In the genomic region with DNA sequence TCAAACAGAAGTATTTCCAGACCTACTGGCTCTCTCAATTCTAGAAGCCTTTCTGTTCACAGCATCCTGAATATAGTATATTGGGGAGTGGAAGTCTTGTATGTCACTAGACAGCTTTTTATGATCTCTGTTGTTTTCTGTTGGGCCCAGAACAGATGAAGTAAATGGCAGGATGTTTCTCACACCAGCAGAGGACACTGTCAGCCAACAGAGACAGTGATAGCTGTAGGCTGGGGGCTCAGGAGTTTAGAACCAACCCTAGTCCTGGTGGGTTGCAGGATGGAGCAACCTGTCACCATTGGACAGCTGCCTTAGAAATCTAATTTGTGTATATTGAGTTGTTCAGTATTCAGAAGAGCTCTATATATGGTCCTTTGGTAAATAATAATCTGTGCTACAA, we compare ENCODE assay signal across 1 cellular context.
TF ChIP-seq lines count a peak whose summit lies in the region.

No MANE protein-coding gene starts in this region.

TF ChIP-seq in GM12878, 131 proteins besides CTCF, POLR2A, EP300 and RAD21:
- TF ChIP-seq WRNIP1 (IDR thresholded peaks at IDR 0.05; ENCODE audit: borderline replicate concordance, low read depth, low read length): no peak
- no peak for TF ChIP-seq MTA3 (IDR thresholded peaks at IDR 0.05; ENCODE audit: borderline replicate concordance, low read length)
- no peak for TF ChIP-seq PAX8 (IDR thresholded peaks at IDR 0.05)
- no peak for TF ChIP-seq ZZZ3 (IDR thresholded peaks at IDR 0.05; ENCODE audit: control insufficient read depth, insufficient read length, low read depth)
- no peak for TF ChIP-seq PAX5 (IDR thresholded peaks at IDR 0.05; ENCODE audit: borderline replicate concordance, low read depth, low read length)
- TF ChIP-seq ATF2 (IDR thresholded peaks at IDR 0.05; ENCODE audit: low read length): no peak
